8 cellular contexts compared by ENCODE assay signal in the genomic region with DNA sequence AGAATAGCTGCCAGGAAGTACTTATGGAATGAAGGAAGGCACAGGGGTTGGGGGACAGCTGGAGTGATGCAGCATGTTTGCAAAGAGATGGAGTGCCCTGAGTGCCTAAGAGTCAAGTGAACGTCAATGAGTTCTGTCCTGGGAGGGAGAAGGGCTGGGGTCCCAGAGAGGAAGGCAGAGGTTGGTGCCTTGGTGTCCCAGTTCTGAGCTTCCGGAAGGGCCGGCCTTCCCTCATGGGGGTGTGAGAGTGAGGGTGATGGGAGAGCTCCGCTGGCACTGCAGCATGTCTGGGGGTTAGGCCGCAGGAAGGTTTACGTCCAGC. TPM values are rescaled to one million over a fixed set of nuclear protein-coding genes. Genes with fewer than 3 reads are reported as not detected.
DNase-seq lines count a peak whose midpoint lies in the region; ATAC-seq and TF ChIP-seq lines count a peak whose summit lies in the region.

No MANE protein-coding gene starts in this region.

- peaks cover 46% of the 10 kb centered on the region for H3K4me1 Mint-ChIP-seq in activated naive CD4-positive, alpha-beta T cell treated with anti-CD3 and anti-CD28 coated beads for 36 hours (ENCODE audit: low read depth)
- H3K4me1 Mint-ChIP-seq in activated CD8-positive, alpha-beta T cell treated with anti-CD3 and anti-CD28 coated beads, Interleukin-2, amount 10 ng/mL, durations not matched to agents 7 days and 5 days (ENCODE audit: low read depth): peaks cover 73% of the 10 kb centered on the region

- no peaks in the 10 kb centered on the region for H3K36me3 Mint-ChIP-seq in activated naive CD4-positive, alpha-beta T cell treated with anti-CD3 and anti-CD28 coated beads for 36 hours (ENCODE audit: low read depth)
- no peaks in the 10 kb centered on the region for H3K36me3 Mint-ChIP-seq in activated CD8-positive, alpha-beta T cell treated with anti-CD3 and anti-CD28 coated beads, Interleukin-2, amount 10 ng/mL, durations not matched to agents 7 days and 5 days (ENCODE audit: low read depth)

- no peak for ATAC-seq in activated CD8-positive, alpha-beta T cell treated with anti-CD3 and anti-CD28 coated beads, Interleukin-2, amount 10 ng/mL, durations not matched to agents 7 days and 5 days
- peak; percentile 0 for ATAC-seq in left colon

- WGBS in tibial nerve, 2 donors: 17 to 20% methylated on average over 6 of the region's 6 CpGs

- no peak for TF ChIP-seq CTCF in tibial nerve (IDR thresholded peaks at IDR 0.05)

- intact Hi-C loops in activated naive CD4-positive, alpha-beta T cell treated with anti-CD3 and anti-CD28 coated beads for 36 hours (cut with micrococcal nuclease): no loop called here
- intact Hi-C loops in left colon (cut with DNase I, micrococcal nuclease): no loop called here

- POLR2A ChIA-PET in activated CD8-positive, alpha-beta T cell treated with anti-CD3 and anti-CD28 coated beads, Interleukin-2, amount 10 ng/mL, durations not matched to agents 7 days and 5 days (lab: Charles Lee): no interaction called here

- H3K4me1 ChIP-seq in tibial nerve: peaks cover 0 to 76% (median 67%) of the 10 kb centered on the region in 4 donors

- peak overlapping the region; percentile 58 to 94 (median 78) for H3K27ac ChIP-seq in tibial nerve

- peaks cover 33% of the 10 kb centered on the region for H3K27me3 Mint-ChIP-seq in activated naive CD4-positive, alpha-beta T cell treated with anti-CD3 and anti-CD28 coated beads for 36 hours (ENCODE audit: low read depth)
- peaks cover 32% of the 10 kb centered on the region for H3K27me3 Mint-ChIP-seq in activated CD8-positive, alpha-beta T cell treated with anti-CD3 and anti-CD28 coated beads, Interleukin-2, amount 10 ng/mL, durations not matched to agents 7 days and 5 days (ENCODE audit: low read depth)

- no peaks in the 10 kb centered on the region for H3K36me3 ChIP-seq in tibial nerve

- no peak overlapping the region for H3K27ac Mint-ChIP-seq in activated naive CD4-positive, alpha-beta T cell treated with anti-CD3 and anti-CD28 coated beads for 36 hours
- H3K27ac Mint-ChIP-seq in activated CD8-positive, alpha-beta T cell treated with anti-CD3 and anti-CD28 coated beads, Interleukin-2, amount 10 ng/mL, durations not matched to agents 7 days and 5 days: peak overlapping the region; percentile 81

- no peaks in the 10 kb centered on the region for H3K9me3 ChIP-seq in tibial nerve

- TF ChIP-seq EP300 in tibial nerve (IDR thresholded peaks at IDR 0.05): no peak

- H3K4me3 ChIP-seq in tibial nerve: no peak overlapping the region

- H3K9me3 Mint-ChIP-seq in activated naive CD4-positive, alpha-beta T cell treated with anti-CD3 and anti-CD28 coated beads for 36 hours: no peaks in the 10 kb centered on the region
- no peaks in the 10 kb centered on the region for H3K9me3 Mint-ChIP-seq in activated CD8-positive, alpha-beta T cell treated with anti-CD3 and anti-CD28 coated beads, Interleukin-2, amount 10 ng/mL, durations not matched to agents 7 days and 5 days (ENCODE audit: insufficient read depth)

- TF ChIP-seq POLR2A in tibial nerve (IDR thresholded peaks at IDR 0.05): no peak

- peak overlapping the region; percentile 83 for H3K4me3 Mint-ChIP-seq in activated naive CD4-positive, alpha-beta T cell treated with anti-CD3 and anti-CD28 coated beads for 36 hours
- H3K4me3 Mint-ChIP-seq in activated CD8-positive, alpha-beta T cell treated with anti-CD3 and anti-CD28 coated beads, Interleukin-2, amount 10 ng/mL, durations not matched to agents 7 days and 5 days: peak overlapping the region; percentile 53

- DNase-seq in activated naive CD4-positive, alpha-beta T cell treated with anti-CD3 and anti-CD28 coated beads for 36 hours: no peak
- DNase-seq in activated naive CD4-positive, alpha-beta T cell (lab: John Stamatoyannopoulos, UW): no peak
- DNase-seq in activated CD8-positive, alpha-beta T cell treated with anti-CD3 and anti-CD28 coated beads, Interleukin-2, amount 10 ng/mL, durations not matched to agents 7 days and 5 days: no peak
- DNase-seq in left colon (no peak), tibial nerve (ENCODE audit: low spot score in 2 of 2) (no peak), EL (no peak), HuH-7.5 (ENCODE audit: low spot score) (no peak), SHP77 (lab: John Stamatoyannopoulos, UW) (no peak)

- CTCF ChIA-PET in activated naive CD4-positive, alpha-beta T cell treated with anti-CD3 and anti-CD28 coated beads for 36 hours (lab: Charles Lee): interaction anchor here (0.6 to 8.4 kb wide), 25 partner anchors 9 to 274 kb away, joined by 3 to 168 read pairs (median 8); a partner anchor contains a TSS
- CTCF ChIA-PET in activated CD8-positive, alpha-beta T cell treated with anti-CD3 and anti-CD28 coated beads, Interleukin-2, amount 10 ng/mL, durations not matched to agents 7 days and 5 days (lab: Charles Lee): interaction anchor here (0.7 to 8.5 kb wide), 24 partner anchors 9 to 274 kb away, joined by 3 to 240 read pairs (median 8); a partner anchor contains a TSS

- peaks cover 0 to 16% of the 10 kb centered on the region in 2 donors for H3K27me3 ChIP-seq in tibial nerve

RNA-seq across cellular contexts. Expression of a gene that starts 17.6 kb away (rescaled TPM):
- not detected for total RNA-seq in activated naive CD4-positive, alpha-beta T cell treated with anti-CD3 and anti-CD28 coated beads for 36 hours
- not detected for total RNA-seq in activated CD8-positive, alpha-beta T cell treated with anti-CD3 and anti-CD28 coated beads, Interleukin-2, amount 10 ng/mL, durations not matched to agents 7 days and 5 days
- total RNA-seq in left colon (1 to 10 TPM; 3.6 to 6.8 TPM), tibial nerve (10 to 100 TPM; 59.9 to 65.3 (median 63.9) TPM)

RNA-seq across cellular contexts. Expression of a gene that starts 17.7 kb away (rescaled TPM):
- not detected for total RNA-seq in activated naive CD4-positive, alpha-beta T cell treated with anti-CD3 and anti-CD28 coated beads for 36 hours
- not detected for total RNA-seq in activated CD8-positive, alpha-beta T cell treated with anti-CD3 and anti-CD28 coated beads, Interleukin-2, amount 10 ng/mL, durations not matched to agents 7 days and 5 days
- total RNA-seq in left colon: not detected
- not detected for total RNA-seq in tibial nerve

RNA-seq across cellular contexts. Expression of a gene that starts 40.4 kb away (rescaled TPM):
- under 1 TPM; 0.40 to 0.55 TPM for total RNA-seq in activated naive CD4-positive, alpha-beta T cell treated with anti-CD3 and anti-CD28 coated beads for 36 hours
- total RNA-seq in activated CD8-positive, alpha-beta T cell treated with anti-CD3 and anti-CD28 coated beads, Interleukin-2, amount 10 ng/mL, durations not matched to agents 7 days and 5 days: not detected
- total RNA-seq in left colon (not detected), tibial nerve (10 to 100 TPM in 2 of 4 donors, 1 to 10 TPM in 2; 1.8 to 20.3 (median 10.6) TPM)

RNA-seq across cellular contexts. Expression of a gene that starts 45.8 kb away (rescaled TPM):
- total RNA-seq in activated naive CD4-positive, alpha-beta T cell treated with anti-CD3 and anti-CD28 coated beads for 36 hours: under 1 TPM; 0.45 to 0.72 TPM
- 1 to 10 TPM; 1.3 to 1.9 TPM for total RNA-seq in activated CD8-positive, alpha-beta T cell treated with anti-CD3 and anti-CD28 coated beads, Interleukin-2, amount 10 ng/mL, durations not matched to agents 7 days and 5 days
- total RNA-seq in left colon (under 1 TPM; 0.73 to 0.98 TPM), tibial nerve (10 to 100 TPM in 1 of 4 donors, 1 to 10 TPM in 3; 3.5 to 13.2 (median 5.0) TPM)

RNA-seq across cellular contexts. Expression of a gene that starts 58.4 kb away (rescaled TPM):
- total RNA-seq in activated naive CD4-positive, alpha-beta T cell treated with anti-CD3 and anti-CD28 coated beads for 36 hours: 10 to 100 TPM; 37.5 to 38.3 TPM
- 10 to 100 TPM; 43.9 to 44.7 TPM for total RNA-seq in activated CD8-positive, alpha-beta T cell treated with anti-CD3 and anti-CD28 coated beads, Interleukin-2, amount 10 ng/mL, durations not matched to agents 7 days and 5 days
- total RNA-seq in left colon: 10 to 100 TPM; 13.8 to 20.1 TPM
- 10 to 100 TPM; 22.2 to 44.4 (median 29.6) TPM for total RNA-seq in tibial nerve

Comparison
In these comparisons a context has a peak if more than half of its experiments do, and no peak if none do; other contexts are left out.
1. RNA of a gene that starts 17.6 kb away (total RNA-seq): 59.9 to 65.3 TPM in tibial nerve; 3.6 to 6.8 TPM in left colon, not detected in activated naive CD4-positive, alpha-beta T cell treated with anti-CD3 and anti-CD28 coated beads for 36 hours and not detected in activated CD8-positive, alpha-beta T cell treated with anti-CD3 and anti-CD28 coated beads, Interleukin-2, amount 10 ng/mL, durations not matched to agents 7 days and 5 days; every median in the first group is over 4 times any median in the second.